9 cellular contexts compared by ENCODE assay signal in genomic region chr2:133824869-133825268, GRCh38.
"Had no signal": no experiment of that assay in that cellular context is flagged by ENCODE, and none has a peak within 500 bp of the region (broad histone marks: within the 10 kb centered on the region; RNA-seq: fewer than 3 reads in every experiment).

No MANE protein-coding gene starts in this region.

- H3K27ac ChIP-seq: GM23248 had no signal

- H3K9me3 ChIP-seq: HAP-1 had no signal

- H2AFZ ChIP-seq: GM23248 had no signal

- ATAC-seq: HCT116, K562 had no signal

- DNase-seq: GM23248, GOT3, H7, HFFc6, KG1 had no signal

- H3K9ac ChIP-seq: GM23248 had no signal

- H3K4me3 ChIP-seq: GM23248, HAP-1, K562 had no signal

- H3K4me1 ChIP-seq: HAP-1 had no signal

- H3K36me3 ChIP-seq: HAP-1 had no signal

- FAIRE-seq: HTR-8/SVneo, K562 had no signal
